1 cellular context compared by ENCODE assay signal in the genomic region with DNA sequence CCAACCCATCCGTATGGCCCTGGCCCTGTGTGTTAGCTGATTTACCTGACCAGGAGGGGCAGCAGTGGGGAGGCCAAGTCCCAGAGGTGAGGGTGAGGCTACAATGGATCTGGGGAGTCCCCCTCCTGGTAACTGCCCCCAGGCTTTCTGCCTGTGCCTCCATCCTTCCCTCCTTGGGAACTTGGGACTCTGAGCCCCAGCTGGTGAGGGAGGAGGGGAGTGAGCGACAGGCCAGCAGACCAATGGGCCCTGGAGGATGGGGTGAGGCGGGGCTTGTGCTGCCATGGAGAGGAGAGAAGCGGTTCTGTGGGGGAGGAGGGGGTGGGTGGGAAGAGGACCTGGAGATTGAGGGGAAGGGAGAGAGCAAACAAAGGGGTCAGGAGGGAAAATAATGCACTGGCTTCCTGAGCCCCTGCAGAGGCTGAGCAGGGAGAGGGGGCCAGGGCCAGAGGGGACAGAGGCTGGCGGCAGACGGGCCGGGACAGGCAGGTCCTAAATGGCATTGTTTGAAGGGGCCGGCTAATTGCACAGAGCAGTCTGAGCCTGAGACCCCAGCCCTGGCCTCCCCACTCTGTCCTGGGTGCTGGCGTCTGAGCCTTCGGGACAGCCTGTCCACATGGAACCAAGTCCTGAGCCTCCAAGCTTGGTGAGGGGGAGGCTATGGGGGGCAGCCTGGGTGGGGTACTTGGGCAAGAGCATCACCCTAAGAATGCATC.
TF ChIP-seq lines count a peak whose summit lies in the region.

No MANE protein-coding gene starts in this region.

TF ChIP-seq in WTC11, 78 proteins besides CTCF, POLR2A, EP300 and RAD21 (continued from another document):
- TF ChIP-seq, protein P1, sequence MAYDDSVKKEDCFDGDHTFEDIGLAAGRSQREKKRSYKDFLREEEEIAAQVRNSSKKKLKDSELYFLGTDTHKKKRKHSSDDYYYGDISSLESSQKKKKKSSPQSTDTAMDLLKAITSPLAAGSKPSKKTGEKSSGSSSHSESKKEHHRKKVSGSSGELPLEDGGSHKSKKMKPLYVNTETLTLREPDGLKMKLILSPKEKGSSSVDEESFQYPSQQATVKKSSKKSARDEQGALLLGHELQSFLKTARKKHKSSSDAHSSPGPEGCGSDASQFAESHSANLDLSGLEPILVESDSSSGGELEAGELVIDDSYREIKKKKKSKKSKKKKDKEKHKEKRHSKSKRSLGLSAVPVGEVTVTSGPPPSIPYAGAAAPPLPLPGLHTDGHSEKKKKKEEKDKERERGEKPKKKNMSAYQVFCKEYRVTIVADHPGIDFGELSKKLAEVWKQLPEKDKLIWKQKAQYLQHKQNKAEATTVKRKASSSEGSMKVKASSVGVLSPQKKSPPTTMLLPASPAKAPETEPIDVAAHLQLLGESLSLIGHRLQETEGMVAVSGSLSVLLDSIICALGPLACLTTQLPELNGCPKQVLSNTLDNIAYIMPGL (CRISPR knock-in tag; IDR thresholded peaks at IDR 0.05), result no peak
- TF ChIP-seq, protein P2, sequence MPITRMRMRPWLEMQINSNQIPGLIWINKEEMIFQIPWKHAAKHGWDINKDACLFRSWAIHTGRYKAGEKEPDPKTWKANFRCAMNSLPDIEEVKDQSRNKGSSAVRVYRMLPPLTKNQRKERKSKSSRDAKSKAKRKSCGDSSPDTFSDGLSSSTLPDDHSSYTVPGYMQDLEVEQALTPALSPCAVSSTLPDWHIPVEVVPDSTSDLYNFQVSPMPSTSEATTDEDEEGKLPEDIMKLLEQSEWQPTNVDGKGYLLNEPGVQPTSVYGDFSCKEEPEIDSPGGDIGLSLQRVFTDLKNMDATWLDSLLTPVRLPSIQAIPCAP (CRISPR knock-in tag; IDR thresholded peaks at IDR 0.05), result no peak
- TF ChIP-seq NFYB (CRISPR knock-in tag; conservative IDR thresholded peaks at IDR 0.05; ENCODE audit: low read depth) (peak; percentile 66), ZNF396 (CRISPR knock-in tag; IDR thresholded peaks at IDR 0.05; ENCODE audit: borderline replicate concordance) (no peak)
- TF ChIP-seq, protein P3, sequence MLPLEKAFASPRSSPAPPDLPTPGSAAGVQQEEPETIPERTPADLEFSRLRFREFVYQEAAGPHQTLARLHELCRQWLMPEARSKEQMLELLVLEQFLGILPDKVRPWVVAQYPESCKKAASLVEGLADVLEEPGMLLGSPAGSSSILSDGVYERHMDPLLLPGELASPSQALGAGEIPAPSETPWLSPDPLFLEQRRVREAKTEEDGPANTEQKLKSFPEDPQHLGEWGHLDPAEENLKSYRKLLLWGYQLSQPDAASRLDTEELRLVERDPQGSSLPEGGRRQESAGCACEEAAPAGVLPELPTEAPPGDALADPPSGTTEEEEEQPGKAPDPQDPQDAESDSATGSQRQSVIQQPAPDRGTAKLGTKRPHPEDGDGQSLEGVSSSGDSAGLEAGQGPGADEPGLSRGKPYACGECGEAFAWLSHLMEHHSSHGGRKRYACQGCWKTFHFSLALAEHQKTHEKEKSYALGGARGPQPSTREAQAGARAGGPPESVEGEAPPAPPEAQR (CRISPR knock-in tag; IDR thresholded peaks at IDR 0.05), result no peak
